ENCODE assay signal across 1 cellular context in genomic region chr12:45268672-45269406, GRCh38.
A peak's percentile ranks its signal among the peaks of the same experiment; 100 is the strongest.
TF ChIP-seq lines count a peak whose summit lies in the region.

No MANE protein-coding gene starts in this region.

TF ChIP-seq in K562, 482 proteins besides CTCF, POLR2A, EP300 and RAD21 (continued from another document):
- TF ChIP-seq CTCFL (IDR thresholded peaks at IDR 0.05; ENCODE audit: borderline replicate concordance, insufficient read depth, low read depth, low read length, poor library complexity, severe bottlenecking) (peak; percentile 9), ELF4 (CRISPR knock-in tag; IDR thresholded peaks at IDR 0.05) (no peak), MLX (CRISPR knock-in tag; conservative IDR thresholded peaks at IDR 0.05) (no peak), E2F5 (CRISPR knock-in tag; IDR thresholded peaks at IDR 0.05) (no peak), SMARCE1 (IDR thresholded peaks at IDR 0.05) (peak; percentile 85), TFAP4 (CRISPR knock-in tag; IDR thresholded peaks at IDR 0.05; ENCODE audit: borderline replicate concordance) (no peak), ETV5 (CRISPR knock-in tag; IDR thresholded peaks at IDR 0.05; ENCODE audit: low read depth) (no peak), CBFA2T2 (conservative IDR thresholded peaks at IDR 0.05) (no peak), FOXA3 (CRISPR knock-in tag; conservative IDR thresholded peaks at IDR 0.05 in 1 of 2, IDR thresholded peaks at IDR 0.05 in 1 of 2) (peak; percentile 95 to 98), ARID2 (IDR thresholded peaks at IDR 0.05) (0 out of 2 replicates have a peak, but pooled peaks have one; percentile 51), ZNF140 (CRISPR knock-in tag; IDR thresholded peaks at IDR 0.05) (no peak), ZKSCAN3 (CRISPR knock-in tag; IDR thresholded peaks at IDR 0.05) (no peak), ATF3 (IDR thresholded peaks at IDR 0.05) (0 out of 2 replicates have a peak, but pooled peaks have one; percentile 6), ATF3 (CRISPR knock-in tag; conservative IDR thresholded peaks at IDR 0.05) (no peak), SNIP1 (IDR thresholded peaks at IDR 0.05; ENCODE audit: low read depth) (no peak), SMARCA4 (IDR thresholded peaks at IDR 0.05) (peak; percentile 84), NFIX (CRISPR knock-in tag; IDR thresholded peaks at IDR 0.05; ENCODE audit: low read depth) (peak; percentile 60), FOXK2 (conservative IDR thresholded peaks at IDR 0.05 in 1 of 2, IDR thresholded peaks at IDR 0.05 in 1 of 2; ENCODE audit: low read depth in 2 of 2) (0 out of 4 replicates have a peak, but pooled peaks of 1 of the 2 experiments have one; percentile 30), MEF2A (IDR thresholded peaks at IDR 0.05; ENCODE audit: control insufficient read depth, low read depth, low read length) (no peak), ZNF518B (CRISPR knock-in tag; IDR thresholded peaks at IDR 0.05) (no peak), RHOXF2B (CRISPR knock-in tag; conservative IDR thresholded peaks at IDR 0.05) (no peak), KLF10 (CRISPR knock-in tag; IDR thresholded peaks at IDR 0.05) (no peak), ZBED1 (IDR thresholded peaks at IDR 0.05) (no peak), HDAC1 (IDR thresholded peaks at IDR 0.05) (no peak), HDAC3 (IDR thresholded peaks at IDR 0.05; ENCODE audit: borderline replicate concordance, partially characterized antibody) (no peak), GATAD2B (IDR thresholded peaks at IDR 0.05; ENCODE audit: borderline replicate concordance) (no peak), SMARCC2 (IDR thresholded peaks at IDR 0.05; ENCODE audit: low read depth) (peak; percentile 90; the same call in 1 of the 2 replicates), DEAF1 (CRISPR knock-in tag; IDR thresholded peaks at IDR 0.05) (peak; percentile 52; the same call in 1 of the 2 replicates), ZNF695 (CRISPR knock-in tag; IDR thresholded peaks at IDR 0.05) (no peak), TCF7 (IDR thresholded peaks at IDR 0.05; ENCODE audit: borderline replicate concordance) (no peak), SUPT5H (IDR thresholded peaks at IDR 0.05) (no peak), MEF2D (tag; conservative IDR thresholded peaks at IDR 0.05; ENCODE audit: low read depth) (0 out of 2 replicates have a peak, but pooled peaks have one; percentile 57), MEIS2 (IDR thresholded peaks at IDR 0.05; ENCODE audit: partially characterized antibody) (peak; percentile 26), TCF7L2 (IDR thresholded peaks at IDR 0.05; ENCODE audit: low read depth, low read length) (no peak), MLLT1 (IDR thresholded peaks at IDR 0.05) (no peak)
